Comparison of ENCODE assay signal across 26 cellular contexts in the genomic region with DNA sequence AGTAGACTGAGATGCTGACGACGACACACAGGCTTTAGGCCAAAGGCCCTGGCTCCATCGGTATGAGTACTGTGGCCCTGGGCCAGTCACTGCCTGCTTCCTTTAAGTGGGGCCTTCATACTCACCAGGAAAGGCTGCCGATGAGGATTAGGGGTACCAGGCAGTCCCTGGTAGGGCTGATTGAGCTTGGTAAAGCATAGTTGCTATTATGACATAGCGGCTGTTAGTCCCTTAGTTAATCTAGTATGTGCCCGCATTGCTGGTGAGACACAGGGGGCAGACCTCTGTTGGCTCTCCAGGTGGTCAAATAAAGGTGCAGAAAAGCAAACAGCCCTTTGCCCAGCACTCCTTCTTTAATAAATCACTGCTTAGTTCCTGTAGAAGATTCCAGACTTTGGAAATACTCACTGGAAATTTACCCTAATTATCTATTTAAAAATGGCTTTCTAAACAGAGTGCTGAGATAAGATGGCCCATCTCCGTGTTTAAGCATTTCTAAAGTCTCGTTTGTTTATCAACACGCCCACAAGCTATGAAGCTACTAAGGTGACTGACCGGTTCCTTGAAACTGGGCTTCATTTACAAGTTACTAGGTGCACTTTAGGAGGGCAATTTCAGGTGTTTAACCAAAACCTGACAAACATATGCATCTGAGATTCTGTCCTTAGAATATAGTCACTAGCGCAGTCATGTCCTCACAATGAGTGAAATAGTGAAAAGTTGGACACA. TPM values are rescaled to one million over a fixed set of nuclear protein-coding genes. Genes with fewer than 3 reads are reported as not detected.
A peak's percentile ranks its signal among the peaks of the same experiment; 100 is the strongest.
DNase-seq lines count a peak whose midpoint lies in the region; ATAC-seq and TF ChIP-seq lines count a peak whose summit lies in the region.
"Had no signal": no experiment of that assay in that cellular context is flagged by ENCODE, and none has a peak within 500 bp of the region (broad histone marks: within the 10 kb centered on the region; RNA-seq: fewer than 3 reads in every experiment).

No MANE protein-coding gene starts in this region.

- DNase-seq in progenitor cell of endocrine pancreas (ENCODE audit: low spot score, unreplicated experiment) (no peak), ureter (ENCODE audit: low spot score) (peak; percentile 17), foreskin melanocyte (no peak), NOMO-1 treated with dmso at 0.1 percent for 144 hours (lab: John Stamatoyannopoulos, UW; ENCODE audit: unreplicated experiment) (no peak)
- DNase-seq: activated CD4-positive, CD25-positive, alpha-beta regulatory T cell; activated CD8-positive, alpha-beta T cell treated with anti-CD3 and anti-CD28 coated beads for 36 hours; activated effector memory CD4-positive, alpha-beta T cell treated with anti-CD3 and anti-CD28 coated beads, Interleukin-2, amount 50 U/mL, for 16 hours; activated naive CD8-positive, alpha-beta T cell treated with anti-CD3 and anti-CD28 coated beads, Interleukin-2, amount 10 ng/mL, durations not matched to agents 7 days and 5 days; CD4-positive, alpha-beta T cell; DMS 273 treated with DMSO at 0.1 percent for 48 hours; endodermal cell; HFFc6; hypothalamus; MG63; NCI-H1417; NCI-H2107; NCI-H446; stimulated activated CD4-positive, alpha-beta T cell treated with anti-CD3 and anti-CD28 coated beads, Interleukin-2, amount 100 ng/mL, for 24 hours had no signal

- peak overlapping the region; percentile 34 for H3K27ac Mint-ChIP-seq in progenitor cell of endocrine pancreas
- H3K27ac Mint-ChIP-seq: activated CD8-positive, alpha-beta T cell treated with anti-CD3 and anti-CD28 coated beads for 36 hours; activated naive CD8-positive, alpha-beta T cell treated with anti-CD3 and anti-CD28 coated beads, Interleukin-2, amount 10 ng/mL, durations not matched to agents 7 days and 5 days; CD4-positive, alpha-beta T cell; endodermal cell; HFFc6 had no signal

- H3K27me3 Mint-ChIP-seq in progenitor cell of endocrine pancreas: no peaks in the 10 kb centered on the region

- H3K27me3 ChIP-seq in layer of hippocampus (ENCODE audit: control insufficient read depth, insufficient read depth, low read length): no peaks in the 10 kb centered on the region
- H3K27me3 ChIP-seq: esophagus muscularis mucosa, MG63 had no signal

- H3K27ac ChIP-seq in VCaP (peak overlapping the region; percentile 61), layer of hippocampus (ENCODE audit: low read depth, low read length) (peak overlapping the region; percentile 43)
- H3K27ac ChIP-seq: esophagus muscularis mucosa, gastroesophageal sphincter, suprapubic skin had no signal

- ATAC-seq in HG03135 (IDR thresholded peaks at IDR 0.05; ENCODE audit: unreplicated experiment): no peak
- ATAC-seq: activated CD8-positive, alpha-beta T cell treated with anti-CD3 and anti-CD28 coated beads for 36 hours; gastroesophageal sphincter; K562 had no signal

- peaks cover 3% of the 10 kb centered on the region for H3K9me3 Mint-ChIP-seq in progenitor cell of endocrine pancreas (ENCODE audit: low read depth)
- H3K9me3 Mint-ChIP-seq: activated CD8-positive, alpha-beta T cell treated with anti-CD3 and anti-CD28 coated beads for 36 hours; activated naive CD8-positive, alpha-beta T cell treated with anti-CD3 and anti-CD28 coated beads, Interleukin-2, amount 10 ng/mL, durations not matched to agents 7 days and 5 days; CD4-positive, alpha-beta T cell; HFFc6 had no signal

- H3K4me1 Mint-ChIP-seq in progenitor cell of endocrine pancreas (ENCODE audit: low read depth): peaks cover 30% of the 10 kb centered on the region
- H3K4me1 Mint-ChIP-seq: activated naive CD8-positive, alpha-beta T cell treated with anti-CD3 and anti-CD28 coated beads, Interleukin-2, amount 10 ng/mL, durations not matched to agents 7 days and 5 days had no signal

- H3K36me3 Mint-ChIP-seq in progenitor cell of endocrine pancreas (ENCODE audit: insufficient read depth): no peaks in the 10 kb centered on the region
- H3K36me3 Mint-ChIP-seq: activated naive CD8-positive, alpha-beta T cell treated with anti-CD3 and anti-CD28 coated beads, Interleukin-2, amount 10 ng/mL, durations not matched to agents 7 days and 5 days had no signal

- TF ChIP-seq CTCF in VCaP (conservative IDR thresholded peaks at IDR 0.05) (no peak), progenitor cell of endocrine pancreas (IDR thresholded peaks at IDR 0.05; ENCODE audit: unreplicated experiment) (no peak)

- H3K4me3 Mint-ChIP-seq in progenitor cell of endocrine pancreas (ENCODE audit: low read depth): peak overlapping the region; percentile 3
- H3K4me3 Mint-ChIP-seq: activated CD8-positive, alpha-beta T cell treated with anti-CD3 and anti-CD28 coated beads for 36 hours; activated naive CD8-positive, alpha-beta T cell treated with anti-CD3 and anti-CD28 coated beads, Interleukin-2, amount 10 ng/mL, durations not matched to agents 7 days and 5 days; CD4-positive, alpha-beta T cell; endodermal cell; HFFc6; nephron had no signal

RNA-seq across cellular contexts. Expression of a gene that starts 8.7 kb away (rescaled TPM):
- total RNA-seq in progenitor cell of endocrine pancreas (65.5 and 66.0 TPM in 2 replicates), ureter (51.6 TPM)
